1 cellular context compared by ENCODE assay signal in the genomic region with DNA sequence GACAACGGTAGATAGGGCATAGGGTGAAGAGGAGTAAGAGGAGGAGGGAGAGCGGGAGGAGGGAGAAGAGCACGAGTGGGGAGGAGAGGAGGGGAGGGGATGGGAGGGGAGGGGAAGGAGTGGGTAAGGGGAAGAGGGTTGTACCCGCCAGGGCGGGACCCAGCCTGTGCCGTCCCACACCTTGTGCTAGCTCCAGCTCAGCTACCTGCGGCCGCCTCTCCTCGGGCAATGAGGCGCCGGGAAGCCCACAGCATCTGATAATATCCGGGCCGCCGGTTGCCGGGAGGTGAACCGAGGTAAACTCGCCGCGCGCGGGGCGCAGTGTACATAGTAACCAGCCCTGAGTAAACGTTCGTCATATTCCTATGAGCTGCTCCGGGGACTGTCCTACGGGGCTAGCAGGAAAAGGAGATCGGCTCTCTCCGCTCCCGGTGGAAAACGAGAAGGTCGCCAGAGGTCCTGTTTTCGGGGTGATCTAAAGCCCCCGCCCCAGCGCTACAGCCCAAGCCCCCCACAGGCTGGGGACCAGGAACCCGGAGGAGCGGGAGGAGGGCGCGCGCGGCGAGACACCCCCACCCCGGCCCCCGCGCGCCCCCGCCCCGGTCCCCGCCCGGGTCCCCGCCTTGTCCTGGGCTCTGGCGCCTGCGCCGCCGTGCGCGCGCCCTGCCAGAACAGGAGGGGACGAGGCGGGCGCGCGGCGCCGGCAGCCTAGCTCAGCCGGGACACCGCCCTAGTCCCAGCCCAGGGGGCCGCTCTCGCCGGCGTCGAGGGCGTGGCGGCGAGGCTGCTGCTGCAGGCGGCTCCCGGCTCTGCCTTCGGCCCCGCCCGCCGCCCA.
TF ChIP-seq lines count a peak whose summit lies in the region.

A gene (plus strand): TSS at position 669 of the 835 bp plus-strand sequence. CDS start 11,537 bp downstream, outside the sequence.

TF ChIP-seq in HepG2, 621 proteins besides CTCF, POLR2A, EP300 and RAD21 (continued from another document and continues in another):
- TF ChIP-seq, protein P1, sequence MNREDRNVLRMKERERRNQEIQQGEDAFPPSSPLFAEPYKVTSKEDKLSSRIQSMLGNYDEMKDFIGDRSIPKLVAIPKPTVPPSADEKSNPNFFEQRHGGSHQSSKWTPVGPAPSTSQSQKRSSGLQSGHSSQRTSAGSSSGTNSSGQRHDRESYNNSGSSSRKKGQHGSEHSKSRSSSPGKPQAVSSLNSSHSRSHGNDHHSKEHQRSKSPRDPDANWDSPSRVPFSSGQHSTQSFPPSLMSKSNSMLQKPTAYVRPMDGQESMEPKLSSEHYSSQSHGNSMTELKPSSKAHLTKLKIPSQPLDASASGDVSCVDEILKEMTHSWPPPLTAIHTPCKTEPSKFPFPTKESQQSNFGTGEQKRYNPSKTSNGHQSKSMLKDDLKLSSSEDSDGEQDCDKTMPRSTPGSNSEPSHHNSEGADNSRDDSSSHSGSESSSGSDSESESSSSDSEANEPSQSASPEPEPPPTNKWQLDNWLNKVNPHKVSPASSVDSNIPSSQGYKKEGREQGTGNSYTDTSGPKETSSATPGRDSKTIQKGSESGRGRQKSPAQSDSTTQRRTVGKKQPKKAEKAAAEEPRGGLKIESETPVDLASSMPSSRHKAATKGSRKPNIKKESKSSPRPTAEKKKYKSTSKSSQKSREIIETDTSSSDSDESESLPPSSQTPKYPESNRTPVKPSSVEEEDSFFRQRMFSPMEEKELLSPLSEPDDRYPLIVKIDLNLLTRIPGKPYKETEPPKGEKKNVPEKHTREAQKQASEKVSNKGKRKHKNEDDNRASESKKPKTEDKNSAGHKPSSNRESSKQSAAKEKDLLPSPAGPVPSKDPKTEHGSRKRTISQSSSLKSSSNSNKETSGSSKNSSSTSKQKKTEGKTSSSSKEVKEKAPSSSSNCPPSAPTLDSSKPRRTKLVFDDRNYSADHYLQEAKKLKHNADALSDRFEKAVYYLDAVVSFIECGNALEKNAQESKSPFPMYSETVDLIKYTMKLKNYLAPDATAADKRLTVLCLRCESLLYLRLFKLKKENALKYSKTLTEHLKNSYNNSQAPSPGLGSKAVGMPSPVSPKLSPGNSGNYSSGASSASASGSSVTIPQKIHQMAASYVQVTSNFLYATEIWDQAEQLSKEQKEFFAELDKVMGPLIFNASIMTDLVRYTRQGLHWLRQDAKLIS (CRISPR knock-in tag; IDR thresholded peaks at IDR 0.05), result no peak
- no peak for TF ChIP-seq ZNF446 (CRISPR knock-in tag; IDR thresholded peaks at IDR 0.05)
- no peak for TF ChIP-seq JDP2 (CRISPR knock-in tag; IDR thresholded peaks at IDR 0.05; ENCODE audit: borderline replicate concordance)
- TF ChIP-seq, protein P2, sequence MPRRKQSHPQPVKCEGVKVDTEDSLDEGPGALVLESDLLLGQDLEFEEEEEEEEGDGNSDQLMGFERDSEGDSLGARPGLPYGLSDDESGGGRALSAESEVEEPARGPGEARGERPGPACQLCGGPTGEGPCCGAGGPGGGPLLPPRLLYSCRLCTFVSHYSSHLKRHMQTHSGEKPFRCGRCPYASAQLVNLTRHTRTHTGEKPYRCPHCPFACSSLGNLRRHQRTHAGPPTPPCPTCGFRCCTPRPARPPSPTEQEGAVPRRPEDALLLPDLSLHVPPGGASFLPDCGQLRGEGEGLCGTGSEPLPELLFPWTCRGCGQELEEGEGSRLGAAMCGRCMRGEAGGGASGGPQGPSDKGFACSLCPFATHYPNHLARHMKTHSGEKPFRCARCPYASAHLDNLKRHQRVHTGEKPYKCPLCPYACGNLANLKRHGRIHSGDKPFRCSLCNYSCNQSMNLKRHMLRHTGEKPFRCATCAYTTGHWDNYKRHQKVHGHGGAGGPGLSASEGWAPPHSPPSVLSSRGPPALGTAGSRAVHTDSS (CRISPR knock-in tag; conservative IDR thresholded peaks at IDR 0.05), result no peak
- TF ChIP-seq, protein P3, sequence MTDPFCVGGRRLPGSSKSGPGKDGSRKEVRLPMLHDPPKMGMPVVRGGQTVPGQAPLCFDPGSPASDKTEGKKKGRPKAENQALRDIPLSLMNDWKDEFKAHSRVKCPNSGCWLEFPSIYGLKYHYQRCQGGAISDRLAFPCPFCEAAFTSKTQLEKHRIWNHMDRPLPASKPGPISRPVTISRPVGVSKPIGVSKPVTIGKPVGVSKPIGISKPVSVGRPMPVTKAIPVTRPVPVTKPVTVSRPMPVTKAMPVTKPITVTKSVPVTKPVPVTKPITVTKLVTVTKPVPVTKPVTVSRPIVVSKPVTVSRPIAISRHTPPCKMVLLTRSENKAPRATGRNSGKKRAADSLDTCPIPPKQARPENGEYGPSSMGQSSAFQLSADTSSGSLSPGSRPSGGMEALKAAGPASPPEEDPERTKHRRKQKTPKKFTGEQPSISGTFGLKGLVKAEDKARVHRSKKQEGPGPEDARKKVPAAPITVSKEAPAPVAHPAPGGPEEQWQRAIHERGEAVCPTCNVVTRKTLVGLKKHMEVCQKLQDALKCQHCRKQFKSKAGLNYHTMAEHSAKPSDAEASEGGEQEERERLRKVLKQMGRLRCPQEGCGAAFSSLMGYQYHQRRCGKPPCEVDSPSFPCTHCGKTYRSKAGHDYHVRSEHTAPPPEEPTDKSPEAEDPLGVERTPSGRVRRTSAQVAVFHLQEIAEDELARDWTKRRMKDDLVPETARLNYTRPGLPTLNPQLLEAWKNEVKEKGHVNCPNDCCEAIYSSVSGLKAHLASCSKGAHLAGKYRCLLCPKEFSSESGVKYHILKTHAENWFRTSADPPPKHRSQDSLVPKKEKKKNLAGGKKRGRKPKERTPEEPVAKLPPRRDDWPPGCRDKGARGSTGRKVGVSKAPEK (CRISPR knock-in tag; IDR thresholded peaks at IDR 0.05; ENCODE audit: borderline replicate concordance), result peak; percentile 76; the same call in 1 of the 2 replicates
- 0 out of 2 replicates have a peak, but pooled peaks have one; percentile 23 for TF ChIP-seq ZNF891 (CRISPR knock-in tag; IDR thresholded peaks at IDR 0.05)
- TF ChIP-seq RARG (CRISPR knock-in tag; IDR thresholded peaks at IDR 0.05; ENCODE audit: low read depth), result no peak
- TF ChIP-seq, protein P4, sequence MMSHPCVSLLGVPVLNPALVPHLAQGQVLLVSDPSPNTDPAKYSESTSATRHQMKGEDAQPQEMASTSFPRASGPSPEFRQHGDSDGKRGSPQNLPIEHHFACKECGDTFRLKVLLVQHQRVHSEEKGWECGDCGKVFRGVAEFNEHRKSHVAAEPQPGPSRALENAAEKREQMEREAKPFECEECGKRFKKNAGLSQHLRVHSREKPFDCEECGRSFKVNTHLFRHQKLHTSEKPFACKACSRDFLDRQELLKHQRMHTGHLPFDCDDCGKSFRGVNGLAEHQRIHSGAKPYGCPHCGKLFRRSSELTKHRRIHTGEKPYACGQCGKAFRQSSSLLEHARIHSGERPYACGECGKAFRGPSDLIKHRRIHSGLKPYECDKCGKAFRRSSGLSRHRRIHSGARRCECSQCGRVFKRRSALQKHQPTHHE (CRISPR knock-in tag; IDR thresholded peaks at IDR 0.05; ENCODE audit: borderline replicate concordance), result no peak
- TF ChIP-seq MAFF (IDR thresholded peaks at IDR 0.05; ENCODE audit: low read depth, low read length), result no peak
- TF ChIP-seq ZNF766 (CRISPR knock-in tag; IDR thresholded peaks at IDR 0.05; ENCODE audit: borderline replicate concordance), result no peak
- no peak for TF ChIP-seq TRIM24 (CRISPR knock-in tag; IDR thresholded peaks at IDR 0.05)
- no peak for TF ChIP-seq GTF3A (CRISPR knock-in tag; conservative IDR thresholded peaks at IDR 0.05)
- TF ChIP-seq, protein P5, sequence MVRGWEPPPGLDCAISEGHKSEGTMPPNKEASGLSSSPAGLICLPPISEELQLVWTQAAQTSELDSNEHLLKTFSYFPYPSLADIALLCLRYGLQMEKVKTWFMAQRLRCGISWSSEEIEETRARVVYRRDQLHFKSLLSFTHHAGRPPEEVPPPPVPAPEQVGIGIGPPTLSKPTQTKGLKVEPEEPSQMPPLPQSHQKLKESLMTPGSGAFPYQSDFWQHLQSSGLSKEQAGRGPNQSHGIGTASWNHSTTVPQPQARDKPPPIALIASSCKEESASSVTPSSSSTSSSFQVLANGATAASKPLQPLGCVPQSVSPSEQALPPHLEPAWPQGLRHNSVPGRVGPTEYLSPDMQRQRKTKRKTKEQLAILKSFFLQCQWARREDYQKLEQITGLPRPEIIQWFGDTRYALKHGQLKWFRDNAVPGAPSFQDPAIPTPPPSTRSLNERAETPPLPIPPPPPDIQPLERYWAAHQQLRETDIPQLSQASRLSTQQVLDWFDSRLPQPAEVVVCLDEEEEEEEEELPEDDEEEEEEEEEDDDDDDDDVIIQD (CRISPR knock-in tag; IDR thresholded peaks at IDR 0.05; ENCODE audit: low read depth), result no peak
- TF ChIP-seq NFIC (IDR thresholded peaks at IDR 0.05; ENCODE audit: low read length), result no peak
- no peak for TF ChIP-seq PITX1 (CRISPR knock-in tag; IDR thresholded peaks at IDR 0.05)
- peak; percentile 60 for TF ChIP-seq SKI (IDR thresholded peaks at IDR 0.05; ENCODE audit: partially characterized antibody)
- TF ChIP-seq SALL1 (CRISPR knock-in tag; IDR thresholded peaks at IDR 0.05), result peak; percentile 62
- TF ChIP-seq CHCHD3 (CRISPR knock-in tag; IDR thresholded peaks at IDR 0.05), result no peak
- TF ChIP-seq JUND (CRISPR knock-in tag; IDR thresholded peaks at IDR 0.05), result no peak
- TF ChIP-seq, protein P6, sequence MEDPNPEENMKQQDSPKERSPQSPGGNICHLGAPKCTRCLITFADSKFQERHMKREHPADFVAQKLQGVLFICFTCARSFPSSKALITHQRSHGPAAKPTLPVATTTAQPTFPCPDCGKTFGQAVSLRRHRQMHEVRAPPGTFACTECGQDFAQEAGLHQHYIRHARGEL (CRISPR knock-in tag; IDR thresholded peaks at IDR 0.05), result no peak
- TF ChIP-seq, protein P7, sequence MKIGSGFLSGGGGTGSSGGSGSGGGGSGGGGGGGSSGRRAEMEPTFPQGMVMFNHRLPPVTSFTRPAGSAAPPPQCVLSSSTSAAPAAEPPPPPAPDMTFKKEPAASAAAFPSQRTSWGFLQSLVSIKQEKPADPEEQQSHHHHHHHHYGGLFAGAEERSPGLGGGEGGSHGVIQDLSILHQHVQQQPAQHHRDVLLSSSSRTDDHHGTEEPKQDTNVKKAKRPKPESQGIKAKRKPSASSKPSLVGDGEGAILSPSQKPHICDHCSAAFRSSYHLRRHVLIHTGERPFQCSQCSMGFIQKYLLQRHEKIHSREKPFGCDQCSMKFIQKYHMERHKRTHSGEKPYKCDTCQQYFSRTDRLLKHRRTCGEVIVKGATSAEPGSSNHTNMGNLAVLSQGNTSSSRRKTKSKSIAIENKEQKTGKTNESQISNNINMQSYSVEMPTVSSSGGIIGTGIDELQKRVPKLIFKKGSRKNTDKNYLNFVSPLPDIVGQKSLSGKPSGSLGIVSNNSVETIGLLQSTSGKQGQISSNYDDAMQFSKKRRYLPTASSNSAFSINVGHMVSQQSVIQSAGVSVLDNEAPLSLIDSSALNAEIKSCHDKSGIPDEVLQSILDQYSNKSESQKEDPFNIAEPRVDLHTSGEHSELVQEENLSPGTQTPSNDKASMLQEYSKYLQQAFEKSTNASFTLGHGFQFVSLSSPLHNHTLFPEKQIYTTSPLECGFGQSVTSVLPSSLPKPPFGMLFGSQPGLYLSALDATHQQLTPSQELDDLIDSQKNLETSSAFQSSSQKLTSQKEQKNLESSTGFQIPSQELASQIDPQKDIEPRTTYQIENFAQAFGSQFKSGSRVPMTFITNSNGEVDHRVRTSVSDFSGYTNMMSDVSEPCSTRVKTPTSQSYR (CRISPR knock-in tag; IDR thresholded peaks at IDR 0.05; ENCODE audit: borderline replicate concordance), result no peak
- TF ChIP-seq NR2F2 (IDR thresholded peaks at IDR 0.05; ENCODE audit: borderline replicate concordance, low read depth), result no peak
- TF ChIP-seq SSRP1 (CRISPR knock-in tag; IDR thresholded peaks at IDR 0.05), result peak; percentile 73; the same call in 1 of the 2 replicates
- TF ChIP-seq, protein P8, sequence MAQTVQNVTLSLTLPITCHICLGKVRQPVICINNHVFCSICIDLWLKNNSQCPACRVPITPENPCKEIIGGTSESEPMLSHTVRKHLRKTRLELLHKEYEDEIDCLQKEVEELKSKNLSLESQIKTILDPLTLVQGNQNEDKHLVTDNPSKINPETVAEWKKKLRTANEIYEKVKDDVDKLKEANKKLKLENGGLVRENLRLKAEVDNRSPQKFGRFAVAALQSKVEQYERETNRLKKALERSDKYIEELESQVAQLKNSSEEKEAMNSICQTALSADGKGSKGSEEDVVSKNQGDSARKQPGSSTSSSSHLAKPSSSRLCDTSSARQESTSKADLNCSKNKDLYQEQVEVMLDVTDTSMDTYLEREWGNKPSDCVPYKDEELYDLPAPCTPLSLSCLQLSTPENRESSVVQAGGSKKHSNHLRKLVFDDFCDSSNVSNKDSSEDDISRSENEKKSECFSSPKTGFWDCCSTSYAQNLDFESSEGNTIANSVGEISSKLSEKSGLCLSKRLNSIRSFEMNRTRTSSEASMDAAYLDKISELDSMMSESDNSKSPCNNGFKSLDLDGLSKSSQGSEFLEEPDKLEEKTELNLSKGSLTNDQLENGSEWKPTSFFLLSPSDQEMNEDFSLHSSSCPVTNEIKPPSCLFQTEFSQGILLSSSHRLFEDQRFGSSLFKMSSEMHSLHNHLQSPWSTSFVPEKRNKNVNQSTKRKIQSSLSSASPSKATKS (CRISPR knock-in tag; IDR thresholded peaks at IDR 0.05), result no peak
- TF ChIP-seq SCMH1 (CRISPR knock-in tag; IDR thresholded peaks at IDR 0.05; ENCODE audit: borderline replicate concordance), result no peak
- no peak for TF ChIP-seq IRX3 (CRISPR knock-in tag; IDR thresholded peaks at IDR 0.05; ENCODE audit: borderline replicate concordance, low read depth)
- no peak; the same call in 1 of the 2 replicates for TF ChIP-seq SRY (CRISPR knock-in tag; IDR thresholded peaks at IDR 0.05)
- TF ChIP-seq, protein P9, sequence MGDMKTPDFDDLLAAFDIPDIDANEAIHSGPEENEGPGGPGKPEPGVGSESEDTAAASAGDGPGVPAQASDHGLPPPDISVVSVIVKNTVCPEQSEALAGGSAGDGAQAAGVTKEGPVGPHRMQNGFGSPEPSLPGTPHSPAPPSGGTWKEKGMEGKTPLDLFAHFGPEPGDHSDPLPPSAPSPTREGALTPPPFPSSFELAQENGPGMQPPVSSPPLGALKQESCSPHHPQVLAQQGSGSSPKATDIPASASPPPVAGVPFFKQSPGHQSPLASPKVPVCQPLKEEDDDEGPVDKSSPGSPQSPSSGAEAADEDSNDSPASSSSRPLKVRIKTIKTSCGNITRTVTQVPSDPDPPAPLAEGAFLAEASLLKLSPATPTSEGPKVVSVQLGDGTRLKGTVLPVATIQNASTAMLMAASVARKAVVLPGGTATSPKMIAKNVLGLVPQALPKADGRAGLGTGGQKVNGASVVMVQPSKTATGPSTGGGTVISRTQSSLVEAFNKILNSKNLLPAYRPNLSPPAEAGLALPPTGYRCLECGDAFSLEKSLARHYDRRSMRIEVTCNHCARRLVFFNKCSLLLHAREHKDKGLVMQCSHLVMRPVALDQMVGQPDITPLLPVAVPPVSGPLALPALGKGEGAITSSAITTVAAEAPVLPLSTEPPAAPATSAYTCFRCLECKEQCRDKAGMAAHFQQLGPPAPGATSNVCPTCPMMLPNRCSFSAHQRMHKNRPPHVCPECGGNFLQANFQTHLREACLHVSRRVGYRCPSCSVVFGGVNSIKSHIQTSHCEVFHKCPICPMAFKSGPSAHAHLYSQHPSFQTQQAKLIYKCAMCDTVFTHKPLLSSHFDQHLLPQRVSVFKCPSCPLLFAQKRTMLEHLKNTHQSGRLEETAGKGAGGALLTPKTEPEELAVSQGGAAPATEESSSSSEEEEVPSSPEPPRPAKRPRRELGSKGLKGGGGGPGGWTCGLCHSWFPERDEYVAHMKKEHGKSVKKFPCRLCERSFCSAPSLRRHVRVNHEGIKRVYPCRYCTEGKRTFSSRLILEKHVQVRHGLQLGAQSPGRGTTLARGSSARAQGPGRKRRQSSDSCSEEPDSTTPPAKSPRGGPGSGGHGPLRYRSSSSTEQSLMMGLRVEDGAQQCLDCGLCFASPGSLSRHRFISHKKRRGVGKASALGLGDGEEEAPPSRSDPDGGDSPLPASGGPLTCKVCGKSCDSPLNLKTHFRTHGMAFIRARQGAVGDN (CRISPR knock-in tag; IDR thresholded peaks at IDR 0.05), result peak; percentile 77
- 0 out of 2 replicates have a peak, but pooled peaks have one; percentile 45 for TF ChIP-seq GATAD1 (CRISPR knock-in tag; IDR thresholded peaks at IDR 0.05)
